Comparison of ENCODE assay signal across 30 cellular contexts in the genomic region with DNA sequence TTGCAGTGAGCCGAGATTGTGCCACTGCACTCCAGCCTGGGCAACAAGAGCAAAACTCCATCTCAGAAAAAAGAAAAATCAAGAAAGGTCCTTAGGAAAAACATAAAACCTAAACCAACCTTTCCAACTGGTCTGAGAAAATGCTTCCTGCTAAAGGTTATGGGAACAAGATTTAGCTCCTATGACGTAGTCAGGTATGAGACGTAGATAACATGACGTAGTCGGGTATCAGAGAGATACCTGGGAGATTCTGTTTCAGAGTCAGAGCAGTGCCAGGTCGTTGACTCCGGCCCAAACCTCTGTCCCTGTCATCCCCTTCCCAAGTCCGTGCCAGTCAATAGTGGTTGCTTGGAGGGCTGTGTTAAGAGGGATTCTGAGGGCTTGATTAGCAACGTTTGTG. TPM values are rescaled to one million over a fixed set of nuclear protein-coding genes. Genes with fewer than 3 reads are reported as not detected.
"Had no signal": no experiment of that assay in that cellular context is flagged by ENCODE, and none has a peak within 500 bp of the region (broad histone marks: within the 10 kb centered on the region; RNA-seq: fewer than 3 reads in every experiment).

No MANE protein-coding gene starts in this region.

- DNase-seq: activated CD4-positive, alpha-beta T cell treated with anti-CD3 and anti-CD28 coated beads for 48 hours; activated CD4-positive, alpha-beta T cell treated with anti-CD3 and anti-CD28 coated beads, Interleukin-2, amount 50 U/mL, for 48 hours; activated CD8-positive, alpha-beta memory T cell treated with anti-CD3 and anti-CD28 coated beads for 24 hours; activated effector memory CD4-positive, alpha-beta T cell treated with anti-CD3 and anti-CD28 coated beads, Interleukin-2, amount 50 U/mL, for 16 hours; activated naive CD4-positive, alpha-beta T cell treated with anti-CD3 and anti-CD28 coated beads for 36 hours; activated naive CD8-positive, alpha-beta T cell treated with anti-CD3 and anti-CD28 coated beads for 36 hours; activated T-cell treated with anti-CD3 and anti-CD28 coated beads, Interleukin-2, amount 50 U/mL, for 1 hour; adrenal gland; aorta; brain microvascular endothelial cell; cortex of kidney; heart left ventricle; hypothalamus; immature natural killer cell; lower lobe of right lung; mesendoderm; natural killer cell; sigmoid colon; stimulated activated CD4-positive, alpha-beta T cell treated with anti-CD3 and anti-CD28 coated beads, Interleukin-15, amount 100 ng/mL, for 24 hours; stimulated activated CD4-positive, alpha-beta T cell treated with anti-CD3 and anti-CD28 coated beads, Interleukin-2, amount 100 ng/mL, for 24 hours; stimulated activated naive B cell treated with anti-CD40 and anti-IgM and Interleukin-4, amounts not matched to agents 10 μg/mL and 1 μg/mL and 100 μg/mL, for 72 hours; stomach; SW 1271; T-helper 9 cell; uterus had no signal

- H3K27me3 ChIP-seq: adrenal gland, brain microvascular endothelial cell, heart left ventricle, sigmoid colon, stomach, tibial nerve, uterus had no signal

- H3K27ac ChIP-seq: adrenal gland, brain microvascular endothelial cell, sigmoid colon, tibial nerve, uterus, VCaP had no signal

- H3K36me3 Mint-ChIP-seq: activated naive CD8-positive, alpha-beta T cell treated with anti-CD3 and anti-CD28 coated beads for 36 hours; immature natural killer cell; natural killer cell; stimulated activated naive B cell treated with anti-CD40 and anti-IgM and Interleukin-4, amounts not matched to agents 10 μg/mL and 1 μg/mL and 100 μg/mL, for 72 hours had no signal

- H3K9me3 ChIP-seq: adrenal gland, heart left ventricle, lower lobe of right lung, sigmoid colon, stomach, tibial nerve, uterus had no signal

- H3K36me3 ChIP-seq: adrenal gland, sigmoid colon, uterus had no signal

- H3K27ac Mint-ChIP-seq: activated naive CD4-positive, alpha-beta T cell treated with anti-CD3 and anti-CD28 coated beads for 36 hours; activated naive CD8-positive, alpha-beta T cell treated with anti-CD3 and anti-CD28 coated beads for 36 hours; activated T-helper 1 cell treated with anti-CD3 and anti-CD28 coated beads, Interleukin-12 subunit alpha, Interleukin-12 subunit beta, Interleukin-2, Interleukin-4 antibody, amounts not matched to agents 30 ng/mL and 10 ng/mL and 1 ng/mL, durations not matched to agents 14 hours and 24 hours and 36 hours; immature natural killer cell; natural killer cell; stimulated activated naive B cell treated with anti-CD40 and anti-IgM and Interleukin-4, amounts not matched to agents 10 μg/mL and 1 μg/mL and 100 μg/mL, for 72 hours; T-helper 1 cell treated with Interleukin-12 subunit alpha and Interleukin-12 subunit beta and Interleukin-4 antibody, amounts not matched to agents 30 μg/mL and 1 μg/mL, for 36 hours had no signal

- H3K4me3 ChIP-seq: adrenal gland, heart left ventricle, lower lobe of right lung, sigmoid colon, stomach, tibial nerve, uterus had no signal

- H3K4me3 Mint-ChIP-seq: activated naive CD4-positive, alpha-beta T cell treated with anti-CD3 and anti-CD28 coated beads for 36 hours; activated naive CD8-positive, alpha-beta T cell treated with anti-CD3 and anti-CD28 coated beads for 36 hours; activated T-helper 1 cell treated with anti-CD3 and anti-CD28 coated beads, Interleukin-12 subunit alpha, Interleukin-12 subunit beta, Interleukin-2, Interleukin-4 antibody, amounts not matched to agents 30 ng/mL and 10 ng/mL and 1 ng/mL, durations not matched to agents 14 hours and 24 hours and 36 hours; immature natural killer cell; natural killer cell; stimulated activated naive B cell treated with anti-CD40 and anti-IgM and Interleukin-4, amounts not matched to agents 10 μg/mL and 1 μg/mL and 100 μg/mL, for 72 hours; T-helper 1 cell treated with Interleukin-12 subunit alpha and Interleukin-12 subunit beta and Interleukin-4 antibody, amounts not matched to agents 30 μg/mL and 1 μg/mL, for 36 hours had no signal

- H3K4me1 Mint-ChIP-seq: activated naive CD8-positive, alpha-beta T cell treated with anti-CD3 and anti-CD28 coated beads for 36 hours; immature natural killer cell; natural killer cell; stimulated activated naive B cell treated with anti-CD40 and anti-IgM and Interleukin-4, amounts not matched to agents 10 μg/mL and 1 μg/mL and 100 μg/mL, for 72 hours had no signal

- FAIRE-seq: TTC549 had no signal

- H3K4me1 ChIP-seq: adrenal gland, sigmoid colon, stomach, uterus had no signal

- H3K9me3 Mint-ChIP-seq: activated naive CD4-positive, alpha-beta T cell treated with anti-CD3 and anti-CD28 coated beads for 36 hours; activated naive CD8-positive, alpha-beta T cell treated with anti-CD3 and anti-CD28 coated beads for 36 hours; activated T-helper 1 cell treated with anti-CD3 and anti-CD28 coated beads, Interleukin-12 subunit alpha, Interleukin-12 subunit beta, Interleukin-2, Interleukin-4 antibody, amounts not matched to agents 30 ng/mL and 10 ng/mL and 1 ng/mL, durations not matched to agents 14 hours and 24 hours and 36 hours; immature natural killer cell; natural killer cell; stimulated activated naive B cell treated with anti-CD40 and anti-IgM and Interleukin-4, amounts not matched to agents 10 μg/mL and 1 μg/mL and 100 μg/mL, for 72 hours; T-helper 1 cell treated with Interleukin-12 subunit alpha and Interleukin-12 subunit beta and Interleukin-4 antibody, amounts not matched to agents 30 μg/mL and 1 μg/mL, for 36 hours had no signal

RNA-seq across cellular contexts. Expression of gene LMCD1, which starts 39.9 kb away (rescaled TPM):
- total RNA-seq: natural killer cell had no signal
